29 cellular contexts compared by ENCODE assay signal in genomic region chr1:217021400-217021799, GRCh38.
"Had no signal": no experiment of that assay in that cellular context is flagged by ENCODE, and none has a peak within 500 bp of the region (broad histone marks: within the 10 kb centered on the region; RNA-seq: fewer than 3 reads in every experiment).

No MANE protein-coding gene starts in this region.

- H3K27ac ChIP-seq: ascending aorta, breast epithelium, coronary artery, dorsolateral prefrontal cortex, epithelial cell of prostate, VCaP had no signal

- H3K36me3 ChIP-seq: ascending aorta, breast epithelium had no signal

- H3K27ac Mint-ChIP-seq: activated CD4-positive, alpha-beta T cell treated with anti-CD3 and anti-CD28 coated beads, Interleukin-2, amount 10 ng/mL, durations not matched to agents 7 days and 5 days; activated CD8-positive, alpha-beta memory T cell treated with anti-CD3 and anti-CD28 coated beads, Interleukin-2, amount 10 ng/mL, durations not matched to agents 7 days and 5 days; activated CD8-positive, alpha-beta T cell treated with anti-CD3 and anti-CD28 coated beads, Interleukin-2, amount 10 ng/mL, durations not matched to agents 7 days and 5 days; activated naive CD4-positive, alpha-beta T cell treated with anti-CD3 and anti-CD28 coated beads, Interleukin-2, amount 10 ng/mL, durations not matched to agents 7 days and 5 days; activated naive CD4-positive, alpha-beta T cell treated with anti-CD3 and anti-CD28 coated beads, Interleukin-2, amount 50 U/mL, for 72 hours; activated naive CD8-positive, alpha-beta T cell treated with anti-CD3 and anti-CD28 coated beads, Interleukin-2, amount 10 ng/mL, durations not matched to agents 7 days and 5 days; activated T-cell treated with anti-CD3 and anti-CD28 coated beads, Interleukin-2, amount 50 U/mL, for 24 hours; activated T-cell treated with anti-CD3 and anti-CD28 coated beads, Interleukin-2, amount 50 U/mL, for 72 hours; brain; dendritic cell treated with granulocyte-macrophage colony-stimulating factor and Interleukin-4, amounts not matched to agents 40 ng/mL and 50 ng/mL, for 4 days; WTC11 had no signal

- H3K27me3 ChIP-seq: ascending aorta, breast epithelium, dorsolateral prefrontal cortex had no signal

- H3K4me1 ChIP-seq: ascending aorta, breast epithelium had no signal

- FAIRE-seq: frontal cortex had no signal

- DNase-seq: activated CD4-positive, alpha-beta T cell treated with anti-CD3 and anti-CD28 coated beads for 1 hour; activated CD4-positive, alpha-beta T cell treated with anti-CD3 and anti-CD28 coated beads for 4 hours; activated CD4-positive, alpha-beta T cell treated with anti-CD3 and anti-CD28 coated beads, Interleukin-2, amount 10 ng/mL, durations not matched to agents 7 days and 5 days; activated CD4-positive, alpha-beta T cell treated with anti-CD3 and anti-CD28 coated beads, Interleukin-2, amount 50 U/mL, for 4 hours; activated CD8-positive, alpha-beta memory T cell treated with anti-CD3 and anti-CD28 coated beads, Interleukin-2, amount 10 ng/mL, durations not matched to agents 7 days and 5 days; activated CD8-positive, alpha-beta memory T cell treated with anti-CD3 and anti-CD28 coated beads, Interleukin-2, amount 50 U/mL, for 4 hours; activated CD8-positive, alpha-beta T cell treated with anti-CD3 and anti-CD28 coated beads, Interleukin-2, amount 10 ng/mL, durations not matched to agents 7 days and 5 days; activated gamma-delta T cell; activated naive CD4-positive, alpha-beta T cell; activated naive CD4-positive, alpha-beta T cell treated with anti-CD3 and anti-CD28 coated beads, Interleukin-2, amount 10 ng/mL, durations not matched to agents 7 days and 5 days; activated naive CD8-positive, alpha-beta T cell treated with anti-CD3 and anti-CD28 coated beads, Interleukin-2, amount 10 ng/mL, durations not matched to agents 7 days and 5 days; activated T-cell treated with anti-CD3 and anti-CD28 coated beads, Interleukin-2, amount 50 U/mL, for 24 hours; activated T-cell treated with anti-CD3 and anti-CD28 coated beads, Interleukin-2, amount 50 U/mL, for 72 hours; dorsolateral prefrontal cortex; effector memory CD4-positive, alpha-beta T cell; foreskin fibroblast; glutamatergic neuron; T-helper 2 cell had no signal

- H3K4me3 ChIP-seq: ascending aorta, breast epithelium, coronary artery, dorsolateral prefrontal cortex had no signal

- H3K27me3 Mint-ChIP-seq: activated CD4-positive, alpha-beta T cell treated with anti-CD3 and anti-CD28 coated beads, Interleukin-2, amount 10 ng/mL, durations not matched to agents 7 days and 5 days; activated CD8-positive, alpha-beta memory T cell treated with anti-CD3 and anti-CD28 coated beads, Interleukin-2, amount 10 ng/mL, durations not matched to agents 7 days and 5 days; activated naive CD4-positive, alpha-beta T cell treated with anti-CD3 and anti-CD28 coated beads, Interleukin-2, amount 10 ng/mL, durations not matched to agents 7 days and 5 days; activated naive CD8-positive, alpha-beta T cell treated with anti-CD3 and anti-CD28 coated beads, Interleukin-2, amount 10 ng/mL, durations not matched to agents 7 days and 5 days; activated T-cell treated with anti-CD3 and anti-CD28 coated beads, Interleukin-2, amount 50 U/mL, for 24 hours; brain; central memory CD8-positive, alpha-beta T cell had no signal

- H3K9me3 ChIP-seq: ascending aorta, breast epithelium had no signal

- H3K9me3 Mint-ChIP-seq: activated CD4-positive, alpha-beta T cell treated with anti-CD3 and anti-CD28 coated beads, Interleukin-2, amount 10 ng/mL, durations not matched to agents 7 days and 5 days; activated naive CD8-positive, alpha-beta T cell treated with anti-CD3 and anti-CD28 coated beads, Interleukin-2, amount 10 ng/mL, durations not matched to agents 7 days and 5 days; activated T-cell treated with anti-CD3 and anti-CD28 coated beads, Interleukin-2, amount 50 U/mL, for 24 hours; WTC11 had no signal

- H3K36me3 Mint-ChIP-seq: activated CD8-positive, alpha-beta memory T cell treated with anti-CD3 and anti-CD28 coated beads, Interleukin-2, amount 10 ng/mL, durations not matched to agents 7 days and 5 days; activated naive CD4-positive, alpha-beta T cell treated with anti-CD3 and anti-CD28 coated beads, Interleukin-2, amount 10 ng/mL, durations not matched to agents 7 days and 5 days; activated naive CD8-positive, alpha-beta T cell treated with anti-CD3 and anti-CD28 coated beads, Interleukin-2, amount 10 ng/mL, durations not matched to agents 7 days and 5 days; brain; WTC11 had no signal

- ATAC-seq: activated CD8-positive, alpha-beta memory T cell treated with anti-CD3 and anti-CD28 coated beads, Interleukin-2, amount 10 ng/mL, durations not matched to agents 7 days and 5 days; activated CD8-positive, alpha-beta T cell treated with anti-CD3 and anti-CD28 coated beads, Interleukin-2, amount 10 ng/mL, durations not matched to agents 7 days and 5 days; activated naive CD4-positive, alpha-beta T cell treated with anti-CD3 and anti-CD28 coated beads, Interleukin-2, amount 50 U/mL, for 72 hours; activated T-cell treated with anti-CD3 and anti-CD28 coated beads, Interleukin-2, amount 50 U/mL, for 72 hours; WTC11 had no signal

- H3K4me1 Mint-ChIP-seq: activated CD4-positive, alpha-beta T cell treated with anti-CD3 and anti-CD28 coated beads, Interleukin-2, amount 10 ng/mL, durations not matched to agents 7 days and 5 days; activated CD8-positive, alpha-beta memory T cell treated with anti-CD3 and anti-CD28 coated beads, Interleukin-2, amount 10 ng/mL, durations not matched to agents 7 days and 5 days; activated naive CD4-positive, alpha-beta T cell treated with anti-CD3 and anti-CD28 coated beads, Interleukin-2, amount 10 ng/mL, durations not matched to agents 7 days and 5 days; activated naive CD8-positive, alpha-beta T cell treated with anti-CD3 and anti-CD28 coated beads, Interleukin-2, amount 10 ng/mL, durations not matched to agents 7 days and 5 days; central memory CD8-positive, alpha-beta T cell; WTC11 had no signal

- H3K4me3 Mint-ChIP-seq: activated CD4-positive, alpha-beta T cell treated with anti-CD3 and anti-CD28 coated beads, Interleukin-2, amount 10 ng/mL, durations not matched to agents 7 days and 5 days; activated CD8-positive, alpha-beta memory T cell treated with anti-CD3 and anti-CD28 coated beads, Interleukin-2, amount 10 ng/mL, durations not matched to agents 7 days and 5 days; activated CD8-positive, alpha-beta T cell treated with anti-CD3 and anti-CD28 coated beads, Interleukin-2, amount 10 ng/mL, durations not matched to agents 7 days and 5 days; activated naive CD4-positive, alpha-beta T cell treated with anti-CD3 and anti-CD28 coated beads, Interleukin-2, amount 10 ng/mL, durations not matched to agents 7 days and 5 days; activated naive CD8-positive, alpha-beta T cell treated with anti-CD3 and anti-CD28 coated beads, Interleukin-2, amount 10 ng/mL, durations not matched to agents 7 days and 5 days; activated T-cell treated with anti-CD3 and anti-CD28 coated beads, Interleukin-2, amount 50 U/mL, for 24 hours; activated T-cell treated with anti-CD3 and anti-CD28 coated beads, Interleukin-2, amount 50 U/mL, for 72 hours; brain; central memory CD8-positive, alpha-beta T cell; dendritic cell treated with granulocyte-macrophage colony-stimulating factor and Interleukin-4, amounts not matched to agents 40 ng/mL and 50 ng/mL, for 4 days; WTC11 had no signal
